In genomic region chr3:72892870-72893269, GRCh38 we compare ENCODE assay signal across 10 cellular contexts. TPM values are rescaled to one million over a fixed set of nuclear protein-coding genes. Genes with fewer than 3 reads are reported as not detected.
A peak's percentile ranks its signal among the peaks of the same experiment; 100 is the strongest.
DNase-seq lines count a peak whose midpoint lies in the region; ATAC-seq and TF ChIP-seq lines count a peak whose summit lies in the region.
"Had no signal": no experiment of that assay in that cellular context is flagged by ENCODE, and none has a peak within 500 bp of the region (broad histone marks: within the 10 kb centered on the region; RNA-seq: fewer than 3 reads in every experiment).

No MANE protein-coding gene starts in this region.

- no peak overlapping the region for H3K4me2 ChIP-seq in HCT116 (ENCODE audit: low read length)

- no peak for TF ChIP-seq RAD21 in HCT116 (IDR thresholded peaks at IDR 0.05; ENCODE audit: low read depth)

- no TSS peak for BruUV-seq in HCT116 (replicated peaks; lab: Mats Ljungman, UMichigan)

- CTCF ChIA-PET in HCT116 (lab: Charles Lee): interaction anchor here (0.6 to 1.0 kb wide), 4 partner anchors 10 to 42 kb away, joined by 3 to 5 read pairs (median 4); no protein-coding TSS in a partner anchor

- intact Hi-C loops in HCT116 (cut with micrococcal nuclease): no loop called here

- H3K9me2 ChIP-seq in HCT116 (ENCODE audit: insufficient read depth): no peaks in the 10 kb centered on the region

- peaks cover 3% of the 10 kb centered on the region for H3K9me3 Mint-ChIP-seq in stimulated activated memory B cell treated with anti-CD40 and anti-IgM and Interleukin-4, amounts not matched to agents 10 μg/mL and 1 μg/mL and 100 μg/mL, for 72 hours
- H3K9me3 Mint-ChIP-seq: effector memory CD8-positive, alpha-beta T cell had no signal

- H3K4me3 ChIP-seq in AG10803 (ENCODE audit: low read length) (no peak overlapping the region), HCT116 (replicated peaks in 1 of 2; ENCODE audit: low read depth in 1 of 2, low read length in 2 of 2) (no peak overlapping the region), WERI-Rb-1 (ENCODE audit: low read depth, low read length) (no peak overlapping the region)

- no peak overlapping the region for H2AFZ ChIP-seq in HCT116 (ENCODE audit: low read depth, low read length, poor library complexity, severe bottlenecking)

- H4K20me1 ChIP-seq in HCT116 (ENCODE audit: insufficient read depth): no peaks in the 10 kb centered on the region

- H3K27ac ChIP-seq in HCT116 (ENCODE audit: low read depth, low read length) (no peak overlapping the region), WERI-Rb-1 (no peak overlapping the region)

- peaks cover under 1% of the 10 kb centered on the region for H3K4me1 Mint-ChIP-seq in stimulated activated memory B cell treated with anti-CD40 and anti-IgM and Interleukin-4, amounts not matched to agents 10 μg/mL and 1 μg/mL and 100 μg/mL, for 72 hours

- peak; percentile 26; the same call in 1 of the 2 replicates for TF ChIP-seq CTCF in AG10803 (conservative IDR thresholded peaks at IDR 0.05; ENCODE audit: low read length)
- TF ChIP-seq CTCF in HCT116 (IDR thresholded peaks at IDR 0.05 in 2 of 3, conservative IDR thresholded peaks at IDR 0.05 in 1 of 3; ENCODE audit: borderline replicate concordance in 1 of 3, insufficient read depth in 1 of 3, low read depth in 2 of 3, low read length in 2 of 3): peak in 2 of 3 experiments; percentile 72 to 80; a peak in 4 of 6 replicates
- peak; percentile 56 for TF ChIP-seq CTCF in WERI-Rb-1 (IDR thresholded peaks at IDR 0.05; ENCODE audit: low read depth, low read length)

- no peak for ATAC-seq in HCT116
- ATAC-seq in stimulated activated memory B cell treated with anti-CD40 and anti-IgM and Interleukin-4, amounts not matched to agents 10 μg/mL and 1 μg/mL and 100 μg/mL, for 72 hours: no peak
- ATAC-seq in GM18520 (IDR thresholded peaks at IDR 0.05; ENCODE audit: unreplicated experiment): no peak
- ATAC-seq: effector memory CD8-positive, alpha-beta T cell had no signal

- no peak overlapping the region for H3K9ac ChIP-seq in HCT116 (ENCODE audit: low read length)

- RAD21 ChIA-PET in HCT116 (lab: Charles Lee; ENCODE audit: low non-redundant PET in 1 of 2, low total read pairs in 2 of 2, uncharacterized antibody in 2 of 2, unreplicated experiment in 2 of 2): no interaction called here

- H3K27ac Mint-ChIP-seq in stimulated activated memory B cell treated with anti-CD40 and anti-IgM and Interleukin-4, amounts not matched to agents 10 μg/mL and 1 μg/mL and 100 μg/mL, for 72 hours: no peak overlapping the region
- H3K27ac Mint-ChIP-seq: effector memory CD8-positive, alpha-beta T cell had no signal

- H3K9me3 ChIP-seq in HCT116 (ENCODE audit: control insufficient read depth in 1 of 2, insufficient read depth in 1 of 2, low read depth in 1 of 2, low read length in 2 of 2) (no peaks in the 10 kb centered on the region), WERI-Rb-1 (ENCODE audit: severe bottlenecking) (no peaks in the 10 kb centered on the region)

- no peaks in the 10 kb centered on the region for H3K79me2 ChIP-seq in HCT116 (ENCODE audit: insufficient read depth, low read length)

- peaks cover 27 to 31% of the 10 kb centered on the region in 2 experiments for H3K4me1 ChIP-seq in HCT116 (ENCODE audit: control insufficient read depth in 1 of 2, insufficient read depth in 2 of 2, low read length in 2 of 2)

- DNase-seq in AG10803 (ENCODE audit: low read depth) (no peak), HCT116 (ENCODE audit: low read depth, low spot score) (no peak), WERI-Rb-1 (peak; percentile 24), islet precursor cell (peak; percentile 63), NCI-H774 (lab: John Stamatoyannopoulos, UW) (no peak)
- DNase-seq in stimulated activated CD4-positive, alpha-beta T cell treated with anti-CD3 and anti-CD28 coated beads, Interleukin-4, amount 100 ng/mL, for 1 hour: no peak
- DNase-seq: effector memory CD8-positive, alpha-beta T cell; GDM1 had no signal

- TF ChIP-seq POLR2A in HCT116 (IDR thresholded peaks at IDR 0.05; ENCODE audit: borderline replicate concordance, extremely low read depth, insufficient read depth, insufficient read length): no peak

- H3K4me3 Mint-ChIP-seq in stimulated activated memory B cell treated with anti-CD40 and anti-IgM and Interleukin-4, amounts not matched to agents 10 μg/mL and 1 μg/mL and 100 μg/mL, for 72 hours: no peak overlapping the region
- H3K4me3 Mint-ChIP-seq: effector memory CD8-positive, alpha-beta T cell had no signal

- POLR2A ChIA-PET in HCT116 (lab: Charles Lee): no interaction called here

- no peaks in the 10 kb centered on the region for H3K36me3 Mint-ChIP-seq in stimulated activated memory B cell treated with anti-CD40 and anti-IgM and Interleukin-4, amounts not matched to agents 10 μg/mL and 1 μg/mL and 100 μg/mL, for 72 hours

- H3K27me3 ChIP-seq in HCT116 (ENCODE audit: insufficient read depth, low read length): no peaks in the 10 kb centered on the region
- H3K27me3 ChIP-seq in WERI-Rb-1 (ENCODE audit: insufficient read depth, low read depth, severe bottlenecking): no peaks in the 10 kb centered on the region

- H3K36me3 ChIP-seq in HCT116 (ENCODE audit: control insufficient read depth in 1 of 2, insufficient read depth in 2 of 2, low read length in 2 of 2): no peaks in the 10 kb centered on the region
- no peaks in the 10 kb centered on the region for H3K36me3 ChIP-seq in WERI-Rb-1

- peaks cover 49% of the 10 kb centered on the region for H3K27me3 Mint-ChIP-seq in stimulated activated memory B cell treated with anti-CD40 and anti-IgM and Interleukin-4, amounts not matched to agents 10 μg/mL and 1 μg/mL and 100 μg/mL, for 72 hours

TF ChIP-seq in HCT116, 20 proteins besides CTCF, POLR2A, EP300 and RAD21:
- TF ChIP-seq TCF7L2 (IDR thresholded peaks at IDR 0.05; ENCODE audit: borderline replicate concordance, extremely low read depth, insufficient read depth, insufficient read length) (no peak), MAX (IDR thresholded peaks at IDR 0.05) (no peak), JUND (IDR thresholded peaks at IDR 0.05) (no peak), ELF1 (IDR thresholded peaks at IDR 0.05; ENCODE audit: borderline replicate concordance, low read depth) (no peak), SRF (IDR thresholded peaks at IDR 0.05; ENCODE audit: low read depth) (no peak), ZNF274 (IDR thresholded peaks at IDR 0.05; ENCODE audit: low read depth, low read length) (no peak), ATF3 (IDR thresholded peaks at IDR 0.05) (no peak), SP1 (IDR thresholded peaks at IDR 0.05; ENCODE audit: low read depth) (no peak), CEBPB (IDR thresholded peaks at IDR 0.05; ENCODE audit: low read depth) (no peak)

RNA-seq across cellular contexts. Expression of gene GXYLT2, which starts 5.0 kb away (rescaled TPM):
- 5.6 TPM for total RNA-seq in HCT116 (2021; ENCODE audit: unreplicated experiment)
- polyA plus RNA-seq in HCT116 (2012): 0.79 and 1.7 TPM in 2 replicates

RNA-seq across cellular contexts. Expression of gene SHQ1, which starts 44.6 kb away (rescaled TPM):
- 27.6 TPM for total RNA-seq in HCT116 (2021; ENCODE audit: unreplicated experiment)
- 8.0 and 9.4 TPM in 2 replicates for polyA plus RNA-seq in HCT116 (2012)

Comparison
In these comparisons a context has a peak if more than half of its experiments do, and no peak if none do; other contexts are left out.
1. DNase-seq: peak in WERI-Rb-1 (single experiment) and islet precursor cell (single experiment); none in AG10803 (single experiment), HCT116 (single experiment), NCI-H774 (single experiment) and stimulated activated CD4-positive, alpha-beta T cell treated with anti-CD3 and anti-CD28 coated beads, Interleukin-4, amount 100 ng/mL, for 1 hour (single experiment).
2. CTCF ChIP-seq: peak in every context shown above with its lines; median percentile 76 in HCT116; 56 in WERI-Rb-1; 26 in AG10803.